ENCODE assay signal across 21 cellular contexts in the genomic region with DNA sequence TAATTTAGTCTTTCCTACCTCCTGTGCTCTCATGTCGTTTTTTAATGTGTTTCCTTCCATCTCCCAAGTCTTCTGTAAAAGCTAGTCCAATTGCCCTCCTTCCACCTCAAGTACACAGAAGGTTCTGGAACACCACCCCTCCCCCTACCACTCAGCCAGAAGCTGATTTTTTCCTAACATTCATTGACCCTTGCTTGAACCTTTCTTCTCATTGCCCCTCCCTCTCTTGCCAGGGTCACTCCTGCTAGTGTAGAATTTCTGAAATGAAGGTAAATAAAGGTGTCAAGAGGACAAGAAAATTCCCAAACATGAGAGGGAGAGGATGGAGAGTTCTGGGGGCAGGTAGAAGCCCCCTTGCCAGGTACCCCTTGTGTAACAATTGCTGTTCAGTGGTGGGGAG. TPM values are rescaled to one million over a fixed set of nuclear protein-coding genes. Genes with fewer than 3 reads are reported as not detected.
DNase-seq lines count a peak whose midpoint lies in the region; ATAC-seq, FAIRE-seq and TF ChIP-seq lines count a peak whose summit lies in the region.
"Had no signal": no experiment of that assay in that cellular context is flagged by ENCODE, and none has a peak within 500 bp of the region (broad histone marks: within the 10 kb centered on the region; RNA-seq: fewer than 3 reads in every experiment).

No MANE protein-coding gene starts in this region.

- CTCF ChIA-PET in HepG2 (lab: Yijun Ruan, JAX; ENCODE audit: low intra/inter-chr PET ratio, low total read pairs) (no interaction called here), GM12878 (lab: Yijun Ruan, JAX) (interaction anchor here (0.6 to 4.1 kb wide), 6 partner anchors 19 to 220 kb away, joined by 3 to 15 read pairs (median 5); a partner anchor contains a TSS)
- CTCF ChIA-PET in activated CD4-positive, alpha-beta T cell treated with anti-CD3 and anti-CD28 coated beads for 36 hours (lab: Charles Lee), result interaction anchor here (0.5 to 1.3 kb wide), 2 partner anchors 21 to 171 kb away, joined by 3 read pairs; no protein-coding TSS in a partner anchor

- H3K4me1 ChIP-seq in liver (ENCODE audit: control insufficient read depth in 4 of 4, insufficient read depth in 4 of 4, low read length in 3 of 4), result peaks cover 8 to 39% (median 25%) of the 10 kb centered on the region in 4 donors
- H3K4me1 ChIP-seq in HepG2 (ENCODE audit: insufficient read depth, low read length), result peaks cover 12% of the 10 kb centered on the region; the same call in 1 of the 2 replicates
- peaks cover 34% of the 10 kb centered on the region for H3K4me1 ChIP-seq in GM12878 (ENCODE audit: control insufficient read depth, insufficient read depth, low read length)

- H3K4me2 ChIP-seq in HepG2 (ENCODE audit: low read depth, low read length), result no peak overlapping the region
- peak overlapping the region; percentile 27 for H3K4me2 ChIP-seq in GM12878 (ENCODE audit: control insufficient read depth, insufficient read depth)

- H3K4me3 ChIP-seq in liver (ENCODE audit: low read depth in 1 of 3, low read length in 3 of 3) (no peak overlapping the region), HepG2 (replicated peaks in 1 of 3; ENCODE audit: insufficient read depth in 1 of 3, low read depth in 2 of 3, low read length in 3 of 3) (no peak overlapping the region), GM12878 (no peak overlapping the region)
- H3K4me3 ChIP-seq: GM23248, HAP-1 had no signal

- H3K36me3 ChIP-seq in liver (ENCODE audit: control insufficient read depth in 4 of 4, insufficient read depth in 3 of 4, low read depth in 1 of 4, low read length in 3 of 4) (no peaks in the 10 kb centered on the region), HepG2 (replicated peaks in 1 of 2; ENCODE audit: control insufficient read depth in 1 of 2, insufficient read depth in 2 of 2, low read length in 2 of 2) (no peaks in the 10 kb centered on the region), GM12878 (ENCODE audit: control insufficient read depth in 2 of 2, insufficient read depth in 2 of 2, low read length in 1 of 2) (no peaks in the 10 kb centered on the region; a peak in 1 of 4 replicates)
- H3K36me3 ChIP-seq: HAP-1 had no signal

- peak overlapping the region; percentile 68 for H3K27ac Mint-ChIP-seq in mesothelial cell of epicardium
- H3K27ac Mint-ChIP-seq in activated CD4-positive, alpha-beta T cell treated with anti-CD3 and anti-CD28 coated beads for 36 hours, result no peak overlapping the region

- no peaks in the 10 kb centered on the region for H3K9me3 ChIP-seq in liver (ENCODE audit: control insufficient read depth in 4 of 4, low read length in 3 of 4)
- H3K9me3 ChIP-seq in HepG2 (ENCODE audit: low read length), result no peaks in the 10 kb centered on the region
- no peaks in the 10 kb centered on the region for H3K9me3 ChIP-seq in GM12878 (replicated peaks; ENCODE audit: control insufficient read depth, insufficient read depth, low read length)
- H3K9me3 ChIP-seq: HAP-1 had no signal

- H4K20me1 ChIP-seq in HepG2 (ENCODE audit: insufficient read depth, low read length) (no peaks in the 10 kb centered on the region), GM12878 (ENCODE audit: control insufficient read depth, insufficient read depth) (no peaks in the 10 kb centered on the region)

- POLR2A ChIA-PET in HepG2 (lab: Yijun Ruan, JAX), result no interaction called here
- POLR2A ChIA-PET in GM12878 (lab: Charles Lee), result interaction anchor here (1.6 to 2.0 kb wide), 2 partner anchors 39 to 81 kb away, joined by 6 to 8 read pairs; a partner anchor contains a TSS
- POLR2A ChIA-PET in activated CD4-positive, alpha-beta T cell treated with anti-CD3 and anti-CD28 coated beads for 36 hours (lab: Charles Lee), result no interaction called here

- H3K9ac ChIP-seq in liver (ENCODE audit: low read depth in 1 of 2, low read length in 2 of 2) (no peak overlapping the region), HepG2 (ENCODE audit: insufficient read depth, low read depth, low read length) (no peak overlapping the region), GM12878 (ENCODE audit: control insufficient read depth, insufficient read depth, low read length) (no peak overlapping the region)
- H3K9ac ChIP-seq: GM23248 had no signal

- H3K27ac ChIP-seq in liver (ENCODE audit: low read depth in 1 of 2, low read length in 2 of 2), result peak overlapping the region in 1 of 2 donors; percentile 6
- H3K27ac ChIP-seq in HepG2 (ENCODE audit: extremely low read length, insufficient read depth, low read length), result no peak overlapping the region
- peak overlapping the region; percentile 57; the same call in 1 of the 2 replicates for H3K27ac ChIP-seq in GM12878 (ENCODE audit: control insufficient read depth, insufficient read depth)
- H3K27ac ChIP-seq: GM23248 had no signal

- RAD21 ChIA-PET in GM12878 (lab: Charles Lee; ENCODE audit: unreplicated experiment), result interaction anchor here (0.7 to 8.9 kb wide), 11 partner anchors 12 to 219 kb away, joined by 3 to 73 read pairs (median 4); a partner anchor contains a TSS

- H3K4me1 Mint-ChIP-seq in mesothelial cell of epicardium, result peaks cover 84% of the 10 kb centered on the region
- peaks cover 50% of the 10 kb centered on the region for H3K4me1 Mint-ChIP-seq in activated CD4-positive, alpha-beta T cell treated with anti-CD3 and anti-CD28 coated beads for 36 hours

- TF ChIP-seq POLR2A in HepG2 (IDR thresholded peaks at IDR 0.05; ENCODE audit: insufficient read depth in 1 of 2, low read depth in 2 of 2, low read length in 2 of 2) (no peak), GM12878 (IDR thresholded peaks at IDR 0.05; ENCODE audit: low read depth, low read length) (no peak)

- H3K9me3 Mint-ChIP-seq in mesothelial cell of epicardium, result no peaks in the 10 kb centered on the region
- no peaks in the 10 kb centered on the region for H3K9me3 Mint-ChIP-seq in activated CD4-positive, alpha-beta T cell treated with anti-CD3 and anti-CD28 coated beads for 36 hours (ENCODE audit: low read depth)

- intact Hi-C loops in HepG2 (cut with micrococcal nuclease; ENCODE audit: unreplicated experiment), result no loop called here
- intact Hi-C loops in GM12878 (cut with micrococcal nuclease; ENCODE audit: unreplicated experiment), result loop anchor here (5.0 kb wide), 1 partner anchor 54 kb away; no protein-coding TSS in a partner anchor
- intact Hi-C loops in activated CD4-positive, alpha-beta T cell treated with anti-CD3 and anti-CD28 coated beads for 36 hours (cut with DNase I, micrococcal nuclease), result no loop called here

- H3K79me2 ChIP-seq in HepG2 (ENCODE audit: insufficient read depth, low read length) (no peaks in the 10 kb centered on the region), GM12878 (ENCODE audit: control insufficient read depth, insufficient read depth, low read length) (peaks cover 30% of the 10 kb centered on the region)

- H3K27me3 ChIP-seq in liver (ENCODE audit: control insufficient read depth in 4 of 4, insufficient read depth in 4 of 4, low read length in 3 of 4) (no peaks in the 10 kb centered on the region), HepG2 (ENCODE audit: control insufficient read depth in 1 of 2, insufficient read depth in 2 of 2, low read length in 2 of 2) (peaks cover 0 to 5% of the 10 kb centered on the region in 2 experiments; a peak in 2 of 5 replicates), GM12878 (replicated peaks in 1 of 2; ENCODE audit: control insufficient read depth in 2 of 2, insufficient read depth in 2 of 2, low read length in 1 of 2) (no peaks in the 10 kb centered on the region)

- no peaks in the 10 kb centered on the region for H3K27me3 Mint-ChIP-seq in mesothelial cell of epicardium (ENCODE audit: low read depth)
- peaks cover 2% of the 10 kb centered on the region for H3K27me3 Mint-ChIP-seq in activated CD4-positive, alpha-beta T cell treated with anti-CD3 and anti-CD28 coated beads for 36 hours

- no peaks in the 10 kb centered on the region for H3K36me3 Mint-ChIP-seq in mesothelial cell of epicardium
- H3K36me3 Mint-ChIP-seq in activated CD4-positive, alpha-beta T cell treated with anti-CD3 and anti-CD28 coated beads for 36 hours (ENCODE audit: low read depth), result no peaks in the 10 kb centered on the region

- in situ Hi-C loops in HepG2 (cut with HindIII; ENCODE audit: extremely low pct_ligation_motif_present, low pct_unique_long_range_greater_than_20kb), result no loop called here
- in situ Hi-C loops in GM12878 (cut with MboI), result no loop called here

- H2AFZ ChIP-seq in HepG2 (ENCODE audit: low read length), result no peak overlapping the region
- H2AFZ ChIP-seq in GM12878 (ENCODE audit: control insufficient read depth, low read depth, low read length), result no peak overlapping the region
- H2AFZ ChIP-seq: GM23248 had no signal

- BruUV-seq in HepG2 (replicated peaks; lab: Mats Ljungman, UMichigan) (no TSS peak), GM12878 (replicated peaks; lab: Mats Ljungman, UMichigan) (no TSS peak)

- SMC1A ChIA-PET in GM12878 (lab: Charles Lee; ENCODE audit: uncharacterized antibody, unreplicated experiment), result interaction anchor here (0.6 to 8.2 kb wide), 17 partner anchors 12 to 220 kb away, joined by 3 to 52 read pairs (median 5); a partner anchor contains a TSS

- peak in 1 of 2 donors; percentile 18 for TF ChIP-seq RAD21 in liver (IDR thresholded peaks at IDR 0.05)
- no peak for TF ChIP-seq RAD21 in HepG2 (CRISPR knock-in tag; IDR thresholded peaks at IDR 0.05)
- TF ChIP-seq RAD21 in GM12878 (IDR thresholded peaks at IDR 0.05; ENCODE audit: insufficient read depth, low read depth, low read length), result no peak

- WGBS in liver, result 69% methylated on average over 1 of the region's 1 CpG
- 3% methylated on average over 1 of the region's 1 CpG for WGBS in HepG2 (ENCODE audit: low lambda C conversion rate)
- 86% methylated on average over 1 of the region's 1 CpG for WGBS in GM12878 (ENCODE audit: insufficient coverage, insufficient replicate concordance, low lambda C conversion rate, missing lambda C conversion rate)

- no peak for TF ChIP-seq EP300 in HepG2 (IDR thresholded peaks at IDR 0.05; ENCODE audit: low read depth in 2 of 2, low read length in 2 of 2)
- no peak for TF ChIP-seq EP300 in HepG2 (CRISPR knock-in tag; IDR thresholded peaks at IDR 0.05; ENCODE audit: borderline replicate concordance)
- TF ChIP-seq EP300 in GM12878 (IDR thresholded peaks at IDR 0.05; ENCODE audit: borderline replicate concordance in 1 of 2, control insufficient read depth in 1 of 2, low read depth in 2 of 2, low read length in 2 of 2), result no peak

- no peak overlapping the region for H3K4me3 Mint-ChIP-seq in mesothelial cell of epicardium
- no peak overlapping the region for H3K4me3 Mint-ChIP-seq in activated CD4-positive, alpha-beta T cell treated with anti-CD3 and anti-CD28 coated beads for 36 hours

- ATAC-seq in HepG2 (no peak), GM12878 (no peak)
- ATAC-seq in activated CD4-positive, alpha-beta T cell treated with anti-CD3 and anti-CD28 coated beads for 36 hours, result no peak

- FAIRE-seq in HepG2 (lab: Jason Lieb, UNC) (no peak), GM12878 (lab: Jason Lieb, UNC) (no peak)
- FAIRE-seq: HTR-8/SVneo had no signal

- no peak for DNase-seq in HepG2 (ENCODE audit: low spot score)
- no peak for DNase-seq in GM12878 (ENCODE audit: low read depth, low spot score)
- no peak for DNase-seq in mesothelial cell of epicardium (ENCODE audit: low spot score in 2 of 2, unreplicated experiment in 2 of 2)
- no peak for DNase-seq in activated CD4-positive, alpha-beta T cell treated with anti-CD3 and anti-CD28 coated beads for 36 hours
- DNase-seq in activated CD8-positive, alpha-beta memory T cell treated with anti-CD3 and anti-CD28 coated beads for 24 hours, result no peak
- no peak for DNase-seq in activated CD4-positive, alpha-beta T cell treated with anti-CD3 and anti-CD28 coated beads, Interleukin-2, amount 50 U/mL, for 1 hour
- DNase-seq in activated CD4-positive, alpha-beta T cell treated with anti-CD3 and anti-CD28 coated beads, Interleukin-2, amount 50 U/mL, for 48 hours, result no peak
- DNase-seq: 8988T, DMS 273 treated with DMSO at 0.1 percent for 48 hours, GF-D8, GM23248, NCI-H1092 treated with DMSO at 0.1 percent for 48 hours, NCI-H146, NCI-H2081, NCI-H2171 treated with DMSO at 0.1 percent for 48 hours, NCI-H446, Right ventricle myocardium superior had no signal

- TF ChIP-seq CTCF in liver (IDR thresholded peaks at IDR 0.05; ENCODE audit: low read depth, low read length, missing input control) (no peak), HepG2 (CRISPR knock-in tag; IDR thresholded peaks at IDR 0.05) (no peak), GM12878 (IDR thresholded peaks at IDR 0.05 in 2 of 3, conservative IDR thresholded peaks at IDR 0.05 in 1 of 3; ENCODE audit: control insufficient read depth in 2 of 3, extremely low read depth in 1 of 3, insufficient read depth in 1 of 3, low read depth in 3 of 3, low read length in 3 of 3) (no peak), mesothelial cell of epicardium (IDR thresholded peaks at IDR 0.05; ENCODE audit: unreplicated experiment) (no peak)

RNA-seq across cellular contexts. Expression of a gene that starts 38.6 kb away (rescaled TPM):
- total RNA-seq in liver (10 to 100 TPM in 1 of 2 donors, 1 to 10 TPM in 1; 6.8 to 11.9 TPM), HepG2 (2016; rRNA removed; fragmentation: Illumina TruSeq; extraction: Trizol) (0.04 and 0.07 TPM in 2 replicates), GM12878 (2014; rRNA removed) (7.3 and 10.0 TPM in 2 replicates), GM12878 (2014; rRNA removed; fragmentation: Illumina TruSeq; extraction: Trizol) (4.5 and 4.7 TPM in 2 replicates), GM12878 (2021) (7.3 and 8.3 TPM in 2 replicates), mesothelial cell of epicardium (65.7 to 69.4 TPM (median 69.3 TPM) in 3 replicates)
- polyA plus RNA-seq in liver (1 to 10 TPM; 3.0 to 3.5 TPM), HepG2 (2011; rRNA removed) (0.03 TPM in 2 replicates), GM12878 (2011; rRNA removed) (15.0 and 17.2 TPM in 2 replicates), GM12878 (2014; fragmentation: Illumina TruSeq; extraction: Trizol) (5.3 and 9.9 TPM in 2 replicates), GM12878 (2014; fragmentation: Nextera tagmentation; extraction: Ambion mirVana) (1 to 10 TPM in 1 of 2 experiments, under 1 TPM in 1; 0.77 to 1.1 TPM), GM12878 (2014; rRNA removed) (3.8 and 6.0 TPM in 2 replicates), GM12878 (2016; fragmentation: Nextera tagmentation; extraction: Ambion mirVana) (1 to 10 TPM; 2.8 to 4.3 TPM)
- 0.26 TPM in 1 of 2 replicates, not detected in the other for total RNA-seq in HepG2 (2016; cell fraction: cytosol; rRNA removed; fragmentation: Illumina TruSeq; extraction: Trizol; ENCODE audit: low read depth)
- total RNA-seq in HepG2 (2016; cell fraction: insoluble cytoplasmic fraction; rRNA removed; fragmentation: Illumina TruSeq; extraction: Trizol), result 0.28 and 0.30 TPM in 2 replicates
- 0.09 and 0.17 TPM in 2 replicates for total RNA-seq in HepG2 (2016; cell fraction: membrane; rRNA removed; fragmentation: Illumina TruSeq; extraction: Trizol)
- 0.19 and 0.34 TPM in 2 replicates for total RNA-seq in HepG2 (2016; cell fraction: nucleus; rRNA removed; fragmentation: Illumina TruSeq; extraction: Trizol)
- polyA plus RNA-seq in HepG2 (2011; cell fraction: cytosol; rRNA removed), result 0.01 and 0.04 TPM in 2 replicates
- 0.03 and 0.43 TPM in 2 replicates for polyA plus RNA-seq in HepG2 (2011; cell fraction: nucleus; rRNA removed)
- 0.08 and 0.09 TPM in 2 replicates for polyA plus RNA-seq in HepG2 (2012)
- polyA plus RNA-seq in HepG2 (2016; cell fraction: cytosol; fragmentation: Illumina TruSeq; extraction: Trizol; ENCODE audit: low read depth), result not detected in 2 replicates
- 0.08 TPM in 1 of 2 replicates, not detected in the other for polyA plus RNA-seq in HepG2 (2016; cell fraction: insoluble cytoplasmic fraction; fragmentation: Illumina TruSeq; extraction: Trizol; ENCODE audit: low read depth)
- polyA plus RNA-seq in HepG2 (2016; cell fraction: membrane; fragmentation: Illumina TruSeq; extraction: Trizol; ENCODE audit: low read depth), result not detected in 2 replicates
- polyA plus RNA-seq in HepG2 (2016; cell fraction: nucleus; fragmentation: Illumina TruSeq; extraction: Trizol; ENCODE audit: insufficient read depth, low read depth), result 0.12 and 0.20 TPM in 2 replicates
- 0.26 and 1.6 TPM in 2 replicates for polyA minus RNA-seq in HepG2 (2011; rRNA and poly(A)+ RNA removed; ENCODE audit: low replicate concordance)
- not detected in 2 replicates for polyA minus RNA-seq in HepG2 (2011; cell fraction: cytosol; rRNA and poly(A)+ RNA removed)
- 0.13 and 0.62 TPM in 2 replicates for polyA minus RNA-seq in HepG2 (2011; cell fraction: nucleus; rRNA and poly(A)+ RNA removed)
- 150 TPM in 2 replicates for total RNA-seq in GM12878 (2013; cell fraction: nucleolus; rRNA removed)
- 2.2 TPM for polyA plus RNA-seq in GM12878 (2011; ENCODE audit: low read depth)
- 10.9 and 14.1 TPM in 2 replicates for polyA plus RNA-seq in GM12878 (2011; cell fraction: cytosol; rRNA removed)
- polyA plus RNA-seq in GM12878 (2011; cell fraction: nucleus; rRNA removed), result 22.8 and 24.8 TPM in 2 replicates
- 3.2 and 3.6 TPM in 2 replicates for polyA plus RNA-seq in GM12878 (2012)
- polyA minus RNA-seq in GM12878 (2011; rRNA and poly(A)+ RNA removed), result 52.1 and 55.8 TPM in 2 replicates
- polyA minus RNA-seq in GM12878 (2011; cell fraction: cytosol; rRNA and poly(A)+ RNA removed), result 11.5 and 12.0 TPM in 2 replicates
- 58.5 and 77.3 TPM in 2 replicates for polyA minus RNA-seq in GM12878 (2011; cell fraction: nucleus; rRNA and poly(A)+ RNA removed)
- total RNA-seq in activated CD4-positive, alpha-beta T cell treated with anti-CD3 and anti-CD28 coated beads for 36 hours, result 10 to 100 TPM in 1 of 2 experiments, 1 to 10 TPM in 1; 8.2 to 11.6 TPM
- total RNA-seq: LHCN-M2 had no signal
